ENCODE assay signal across 8 cellular contexts in the genomic region with DNA sequence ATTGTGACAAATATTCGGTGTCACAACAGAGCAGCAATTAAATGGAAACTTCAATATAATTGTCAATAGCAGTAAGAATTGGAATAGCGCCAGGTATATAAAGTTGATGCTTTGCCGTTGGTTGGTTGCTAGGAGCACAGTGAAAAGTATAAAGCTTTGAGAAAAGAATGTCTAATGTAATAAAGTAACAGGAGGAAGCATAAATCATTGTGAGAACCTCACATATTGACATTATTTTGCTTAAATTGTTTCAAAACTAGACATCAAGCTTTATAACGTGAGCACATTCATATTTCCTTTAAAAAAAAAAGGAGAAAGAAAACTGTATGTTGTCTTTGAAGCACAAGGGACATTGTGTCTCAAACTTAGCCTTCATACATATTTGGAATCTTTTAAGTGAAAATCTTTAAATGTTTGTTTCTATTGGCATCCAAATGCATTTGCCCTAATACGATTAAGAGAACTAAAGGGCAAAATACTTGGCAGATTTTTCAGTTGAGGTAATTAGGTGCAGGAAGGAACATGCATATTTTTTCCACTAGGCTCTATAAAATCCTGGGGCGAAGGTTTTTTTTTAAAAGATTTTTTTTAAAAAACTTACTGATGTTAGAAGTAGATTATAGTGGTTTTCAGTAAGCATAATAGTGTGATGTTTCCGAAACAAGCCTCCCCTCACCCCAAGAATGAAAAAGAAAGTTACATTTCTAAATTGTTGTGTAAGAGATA.
A peak's percentile ranks its signal among the peaks of the same experiment; 100 is the strongest.
DNase-seq lines count a peak whose midpoint lies in the region; ATAC-seq and TF ChIP-seq lines count a peak whose summit lies in the region.

No MANE protein-coding gene starts in this region.

- H3K27ac ChIP-seq in RWPE2 (ENCODE audit: poor library complexity, severe bottlenecking) (peak overlapping the region; percentile 80), esophagus muscularis mucosa (replicated peaks in 1 of 4) (peak overlapping the region; percentile 68 to 77 (median 75))

- no peak for ATAC-seq in RWPE2 (ENCODE audit: low read depth)

- TF ChIP-seq CTCF in RWPE2 (IDR thresholded peaks at IDR 0.05; ENCODE audit: poor library complexity, severe bottlenecking) (no peak), esophagus muscularis mucosa (IDR thresholded peaks at IDR 0.05) (peak in 1 of 3 experiments; percentile 24), retinal pigment epithelial cell (conservative IDR thresholded peaks at IDR 0.05; ENCODE audit: low read depth, low read length) (no peak), GM20000 (IDR thresholded peaks at IDR 0.05; ENCODE audit: extremely low read depth, missing control alignments) (no peak), BE2C (IDR thresholded peaks at IDR 0.05; ENCODE audit: low read depth, low read length) (no peak)

- H3K9me3 ChIP-seq in HAP-1 (no peaks in the 10 kb centered on the region), RWPE2 (ENCODE audit: severe bottlenecking) (no peaks in the 10 kb centered on the region), esophagus muscularis mucosa (no peaks in the 10 kb centered on the region), BE2C (no peaks in the 10 kb centered on the region)

- H3K36me3 ChIP-seq in HAP-1 (replicated peaks) (no peaks in the 10 kb centered on the region), RWPE2 (ENCODE audit: low read depth) (no peaks in the 10 kb centered on the region), esophagus muscularis mucosa (no peaks in the 10 kb centered on the region), BE2C (no peaks in the 10 kb centered on the region)

- DNase-seq in HAP-1 (ENCODE audit: low spot score in 2 of 2) (peak in 1 of 2 experiments; percentile 88), RWPE2 (ENCODE audit: low spot score) (no peak), esophagus muscularis mucosa (ENCODE audit: extremely low spot score) (no peak), retinal pigment epithelial cell (ENCODE audit: low read depth) (peak; percentile 90), GM20000 (ENCODE audit: low spot score) (no peak), activated gamma-delta T cell treated with Interleukin-2 at 50 U/mL for 16 hours (no peak), NCI-H2081 treated with DMSO at 0.1 percent for 48 hours (lab: John Stamatoyannopoulos, UW) (no peak), BE2C (no peak)

- no peak for TF ChIP-seq EP300 in esophagus muscularis mucosa (IDR thresholded peaks at IDR 0.05)

- peak overlapping the region; percentile 1; the same call in 1 of the 2 replicates for H3K4me3 ChIP-seq in HAP-1
- H3K4me3 ChIP-seq in RWPE2 (ENCODE audit: severe bottlenecking), result no peak overlapping the region
- H3K4me3 ChIP-seq in esophagus muscularis mucosa, result peak overlapping the region in 3 of 4 donors; percentile 23 to 38 (median 25)
- H3K4me3 ChIP-seq in retinal pigment epithelial cell (ENCODE audit: low read length), result peak overlapping the region; percentile 31
- H3K4me3 ChIP-seq in BE2C (ENCODE audit: low read depth, low read length), result no peak overlapping the region

- H3K4me1 ChIP-seq in HAP-1, result peaks cover 39% of the 10 kb centered on the region
- peaks cover 29% of the 10 kb centered on the region for H3K4me1 ChIP-seq in RWPE2 (ENCODE audit: insufficient read depth, poor library complexity, severe bottlenecking)
- peaks cover 27 to 51% (median 44%) of the 10 kb centered on the region in 4 donors for H3K4me1 ChIP-seq in esophagus muscularis mucosa
- H3K4me1 ChIP-seq in BE2C, result peaks cover 11% of the 10 kb centered on the region

- TF ChIP-seq POLR2A in esophagus muscularis mucosa (IDR thresholded peaks at IDR 0.05; ENCODE audit: low read depth), result no peak

- no peaks in the 10 kb centered on the region for H3K27me3 ChIP-seq in HAP-1 (ENCODE audit: low read depth)
- H3K27me3 ChIP-seq in RWPE2 (ENCODE audit: insufficient read depth, poor library complexity, severe bottlenecking), result no peaks in the 10 kb centered on the region
- H3K27me3 ChIP-seq in esophagus muscularis mucosa, result no peaks in the 10 kb centered on the region
- H3K27me3 ChIP-seq in BE2C, result no peaks in the 10 kb centered on the region

- intact Hi-C loops in esophagus muscularis mucosa (cut with DNase I), result loop anchor here (5.0 kb wide), 1 partner anchor 92 kb away; a partner anchor contains a TSS

- in situ Hi-C loops in HAP-1 (cut with MboI; ENCODE audit: low sequenced_read_pairs), result no loop called here

- WGBS in esophagus muscularis mucosa, result 33% methylated on average over 7 of the region's 7 CpGs

Comparison
In these comparisons a context has a peak if more than half of its experiments do, and no peak if none do; other contexts are left out.
1. H3K4me3 ChIP-seq: peak in HAP-1 (single experiment), esophagus muscularis mucosa (3 of 4) and retinal pigment epithelial cell (single experiment); none in RWPE2 (single experiment) and BE2C (single experiment).